In the genomic region with DNA sequence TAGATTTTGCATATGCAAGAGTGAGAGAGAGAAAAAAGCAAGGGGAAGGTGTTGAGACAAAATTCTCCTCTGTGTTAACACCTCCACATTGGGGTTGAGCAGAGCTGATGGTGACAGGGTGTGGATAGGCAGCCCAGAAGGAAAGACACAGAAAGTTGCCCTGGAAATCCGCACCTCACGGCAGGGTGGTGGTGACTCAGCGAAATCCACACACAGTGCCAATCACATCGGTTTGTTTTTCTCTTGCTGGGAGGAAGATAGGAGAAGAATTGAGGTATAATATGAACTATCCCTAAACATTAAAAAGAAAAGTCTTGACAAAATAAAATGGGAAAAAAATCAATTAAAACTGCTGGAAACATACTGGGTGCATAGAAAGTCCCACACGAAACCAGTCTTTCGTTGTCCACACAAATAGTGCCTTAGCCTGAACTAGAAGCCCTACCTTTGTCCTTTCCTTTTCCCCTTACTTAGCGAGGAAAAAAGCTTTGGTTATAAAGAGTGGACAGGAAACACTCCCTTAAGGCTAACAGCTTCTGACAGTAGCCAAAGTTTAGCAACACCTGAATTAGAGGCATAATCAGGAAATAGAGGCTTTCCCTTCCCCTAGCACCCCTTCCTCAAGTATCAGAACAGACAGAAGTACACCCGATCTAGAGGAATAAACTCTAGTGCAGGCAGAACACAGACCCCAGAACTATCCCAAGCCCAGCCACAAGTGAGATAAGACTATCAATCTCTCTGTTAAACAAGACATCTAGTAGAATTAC, we compare ENCODE assay signal across 16 cellular contexts. TPM values are rescaled to one million over a fixed set of nuclear protein-coding genes. Genes with fewer than 3 reads are reported as not detected.
DNase-seq lines count a peak whose midpoint lies in the region; ATAC-seq, FAIRE-seq and TF ChIP-seq lines count a peak whose summit lies in the region.
"Had no signal": no experiment of that assay in that cellular context is flagged by ENCODE, and none has a peak within 500 bp of the region (broad histone marks: within the 10 kb centered on the region; RNA-seq: fewer than 3 reads in every experiment).

No MANE protein-coding gene starts in this region.

- H3K9me3 Mint-ChIP-seq in Calu3 (ENCODE audit: low read depth, unreplicated experiment) (no peaks in the 10 kb centered on the region), chondrocyte (ENCODE audit: low read depth) (peaks cover 2% of the 10 kb centered on the region)

- POLR2A ChIA-PET in IMR-90 (lab: Charles Lee; ENCODE audit: unreplicated experiment): no interaction called here

- no peak overlapping the region for H2AK9ac ChIP-seq in IMR-90 (replicated peaks; ENCODE audit: low read depth, low read length, poor library complexity)

- no peak overlapping the region for H2BK5ac ChIP-seq in IMR-90 (ENCODE audit: low read depth, low read length, poor library complexity, severe bottlenecking)

- H3K18ac ChIP-seq in IMR-90 (ENCODE audit: low read depth, low read length): no peak overlapping the region

- no peaks in the 10 kb centered on the region for H3K9me3 ChIP-seq in IMR-90 (ENCODE audit: control insufficient read depth, insufficient read depth, low read length)

- no CpG with 5 or more reads among the region's 8 CpGs for WGBS in IMR-90 (ENCODE audit: extremely low coverage in 2 of 2, insufficient read length in 1 of 2), 2 experiments

- no peak overlapping the region for H2BK15ac ChIP-seq in IMR-90 (ENCODE audit: low read depth, low read length)

- no peaks in the 10 kb centered on the region; the same call in none of the 2 replicates for H3K27me3 ChIP-seq in IMR-90 (ENCODE audit: control insufficient read depth, insufficient read depth, low read length)

- H3K27me3 Mint-ChIP-seq in Calu3 (ENCODE audit: unreplicated experiment): no peaks in the 10 kb centered on the region
- no peaks in the 10 kb centered on the region for H3K27me3 Mint-ChIP-seq in chondrocyte (ENCODE audit: low read depth)

- no peak overlapping the region for H3K9ac ChIP-seq in IMR-90 (ENCODE audit: low read depth, low read length)

- H4K8ac ChIP-seq in IMR-90 (ENCODE audit: low read depth in 2 of 2, low read length in 2 of 2): no peak overlapping the region

- H3K56ac ChIP-seq in IMR-90 (ENCODE audit: extremely low read depth, insufficient read depth, low read length): no peak overlapping the region

- no peaks in the 10 kb centered on the region for H3K4me1 ChIP-seq in IMR-90 (ENCODE audit: control insufficient read depth, insufficient read depth, low read length)

- TF ChIP-seq POLR2A in IMR-90 (IDR thresholded peaks at IDR 0.05; ENCODE audit: low read depth, low read length): no peak

- H3K36me3 ChIP-seq in IMR-90 (ENCODE audit: control insufficient read depth, insufficient read depth, low read length): no peaks in the 10 kb centered on the region
- H3K36me3 ChIP-seq: WERI-Rb-1 had no signal

- TF ChIP-seq RAD21 in IMR-90 (IDR thresholded peaks at IDR 0.05; ENCODE audit: low read length): no peak

- H3K27ac Mint-ChIP-seq in Calu3 (ENCODE audit: unreplicated experiment) (peak overlapping the region; percentile 32), chondrocyte (ENCODE audit: unreplicated experiment) (no peak overlapping the region)

- no peak for DNase-seq in Calu3
- DNase-seq in IMR-90: no peak
- no peak for DNase-seq in chondrocyte (ENCODE audit: low spot score)
- DNase-seq in kidney tubule cell (ENCODE audit: low spot score): peak; percentile 19
- no peak for DNase-seq in GM19239 (ENCODE audit: insufficient read length, low spot score)
- no peak for DNase-seq in effector CD8-positive, alpha-beta T cell (lab: John Stamatoyannopoulos, UW)
- DNase-seq: activated naive CD4-positive, alpha-beta T cell treated with anti-CD3 and anti-CD28 coated beads, Interleukin-2, amount 50 U/mL, for 16 hours; DMS79 treated with DMSO at 0.1 percent for 48 hours; Kasumi-1; NCI-H2081; retina; stimulated activated CD4-positive, alpha-beta T cell treated with anti-CD3 and anti-CD28 coated beads, Interleukin-4, amount 100 ng/mL, for 1 hour; WERI-Rb-1 had no signal

- CTCF ChIA-PET in Calu3 (lab: Charles Lee): no interaction called here
- CTCF ChIA-PET in IMR-90 (lab: Yijun Ruan, JAX): interaction anchor here (0.7 kb wide), 1 partner anchor 991 kb away, joined by 3 read pairs; no protein-coding TSS in a partner anchor

- H4K5ac ChIP-seq in IMR-90 (ENCODE audit: low read depth, low read length): no peak overlapping the region

- H3K9me1 ChIP-seq in IMR-90 (ENCODE audit: insufficient read depth, low read length): no peaks in the 10 kb centered on the region

- H2AK5ac ChIP-seq in IMR-90 (ENCODE audit: low read depth, low read length): no peak overlapping the region

- no peaks in the 10 kb centered on the region for H3K36me3 Mint-ChIP-seq in Calu3 (ENCODE audit: insufficient read depth, unreplicated experiment)
- no peaks in the 10 kb centered on the region for H3K36me3 Mint-ChIP-seq in chondrocyte (ENCODE audit: low read depth)

- H3K23ac ChIP-seq in IMR-90 (ENCODE audit: low read depth, low read length): no peak overlapping the region

- no peak overlapping the region for H3K4ac ChIP-seq in IMR-90 (ENCODE audit: low read depth, low read length)

- no peak for ATAC-seq in IMR-90 (ENCODE audit: low read depth)
- ATAC-seq in GM19452 (IDR thresholded peaks at IDR 0.05; ENCODE audit: unreplicated experiment): no peak
- ATAC-seq in HG02763 (IDR thresholded peaks at IDR 0.05; ENCODE audit: unreplicated experiment): no peak
- ATAC-seq: esophagus mucosa had no signal

- no peak for FAIRE-seq in GM19239 (lab: Jason Lieb, UNC)

- no peak overlapping the region for H3K4me3 ChIP-seq in IMR-90 (ENCODE audit: insufficient read depth, low read depth, low read length)

- H3K4me3 Mint-ChIP-seq in Calu3 (ENCODE audit: low read depth, unreplicated experiment) (no peak overlapping the region), chondrocyte (ENCODE audit: unreplicated experiment) (peak overlapping the region; percentile 34)

- BruUV-seq in Calu3 (replicated peaks; lab: Mats Ljungman, UMichigan) (no TSS peak), IMR-90 (replicated peaks; lab: Mats Ljungman, UMichigan) (no TSS peak)

- dilution Hi-C loops in IMR-90 (cut with HindIII; ENCODE audit: low sequenced_read_pairs, unreplicated experiment): no loop called here

- no peak overlapping the region for H4K91ac ChIP-seq in IMR-90 (ENCODE audit: insufficient read depth, low read depth, low read length)

- no peak overlapping the region for H3K4me2 ChIP-seq in IMR-90 (ENCODE audit: low read depth, low read length)

- H2BK20ac ChIP-seq in IMR-90 (ENCODE audit: low read depth, low read length): no peak overlapping the region

- H3K79me1 ChIP-seq in IMR-90 (ENCODE audit: low read depth in 1 of 2, low read length in 2 of 2): no peaks in the 10 kb centered on the region

- no peak overlapping the region for H2BK120ac ChIP-seq in IMR-90 (ENCODE audit: low read depth, low read length)

- intact Hi-C loops in Calu3 (cut with micrococcal nuclease; ENCODE audit: unreplicated experiment): no loop called here
- intact Hi-C loops in IMR-90 (cut with micrococcal nuclease): no loop called here

- no peaks in the 10 kb centered on the region for H4K20me1 ChIP-seq in IMR-90 (ENCODE audit: insufficient read depth, low read length)

- in situ Hi-C loops in IMR-90 (cut with MboI; ENCODE audit: low sequenced_read_pairs): no loop called here

- H2AFZ ChIP-seq in IMR-90 (replicated peaks; ENCODE audit: low read length, poor library complexity): no peak overlapping the region

- H3K14ac ChIP-seq in IMR-90 (replicated peaks; ENCODE audit: low read depth, low read length): no peak overlapping the region

- TF ChIP-seq CTCF in Calu3 (IDR thresholded peaks at IDR 0.05; ENCODE audit: unreplicated experiment): no peak
- no peak for TF ChIP-seq CTCF in IMR-90 (conservative IDR thresholded peaks at IDR 0.05; ENCODE audit: low read depth, low read length)
- TF ChIP-seq CTCF in chondrocyte (IDR thresholded peaks at IDR 0.05): no peak

- peaks cover 8% of the 10 kb centered on the region for H3K4me1 Mint-ChIP-seq in Calu3 (ENCODE audit: low read depth, unreplicated experiment)
- peaks cover 13% of the 10 kb centered on the region for H3K4me1 Mint-ChIP-seq in chondrocyte (ENCODE audit: low read depth)

- no peak overlapping the region for H3K27ac ChIP-seq in IMR-90 (ENCODE audit: insufficient read depth, low read length)
- H3K27ac ChIP-seq: WERI-Rb-1 had no signal

TF ChIP-seq in IMR-90, 13 proteins besides CTCF, POLR2A, EP300 and RAD21:
- TF ChIP-seq RCOR1 (IDR thresholded peaks at IDR 0.05; ENCODE audit: insufficient replicate concordance, low read length): no peak
- peak; percentile 56 for TF ChIP-seq NFE2L2 (IDR thresholded peaks at IDR 0.05; ENCODE audit: low read depth, low read length)

RNA-seq across cellular contexts. Expression of a gene that starts 39.2 kb away (rescaled TPM):
- total RNA-seq in Calu3 (2022) (15.9 and 17.0 TPM in 2 replicates), IMR-90 (2012; rRNA removed) (13.3 and 22.8 TPM in 2 replicates), chondrocyte (39.9 to 46.5 TPM (median 45.1 TPM) in 3 replicates)
- polyA plus RNA-seq in IMR-90 (2012; rRNA removed): 12.7 and 13.7 TPM in 2 replicates
- 9.3 and 12.0 TPM in 2 replicates for polyA plus RNA-seq in IMR-90 (2012; cell fraction: cytosol; rRNA removed)
- 7.1 and 10.2 TPM in 2 replicates for polyA plus RNA-seq in IMR-90 (2012; cell fraction: nucleus; rRNA removed; ENCODE audit: low replicate concordance)
